In genomic region chr14:97350894-97351713, GRCh38 we compare ENCODE assay signal across 22 cellular contexts.
DNase-seq lines count a peak whose midpoint lies in the region; ATAC-seq, FAIRE-seq and TF ChIP-seq lines count a peak whose summit lies in the region.
"Had no signal": no experiment of that assay in that cellular context is flagged by ENCODE, and none has a peak within 500 bp of the region (broad histone marks: within the 10 kb centered on the region; RNA-seq: fewer than 3 reads in every experiment).

No MANE protein-coding gene starts in this region.

- TF ChIP-seq CTCF in osteocyte (IDR thresholded peaks at IDR 0.05) (no peak), omental fat pad (IDR thresholded peaks at IDR 0.05) (no peak)

- no peak for ATAC-seq in activated T-helper 17 cell treated with anti-CD3 and anti-CD28 coated beads, Interleukin-2, amount 50 U/mL, for 72 hours (replicated peaks)
- ATAC-seq in left colon (peak; percentile 64), GM21447 (IDR thresholded peaks at IDR 0.05; ENCODE audit: unreplicated experiment) (no peak), omental fat pad (ENCODE audit: low FRiP score) (no peak)
- ATAC-seq: A549, PC-3 had no signal

- no peaks in the 10 kb centered on the region for H3K9me3 Mint-ChIP-seq in activated T-helper 17 cell treated with anti-CD3 and anti-CD28 coated beads, Interleukin-2, amount 50 U/mL, for 72 hours
- peaks cover 36% of the 10 kb centered on the region for H3K9me3 Mint-ChIP-seq in osteocyte (ENCODE audit: unreplicated experiment)

- no peaks in the 10 kb centered on the region for H3K4me1 Mint-ChIP-seq in activated T-helper 17 cell treated with anti-CD3 and anti-CD28 coated beads, Interleukin-2, amount 50 U/mL, for 72 hours
- H3K4me1 Mint-ChIP-seq in osteocyte (ENCODE audit: unreplicated experiment), result no peaks in the 10 kb centered on the region
- H3K4me1 Mint-ChIP-seq: B cell, CD14-positive monocyte had no signal

- no peaks in the 10 kb centered on the region for H3K36me3 Mint-ChIP-seq in activated T-helper 17 cell treated with anti-CD3 and anti-CD28 coated beads, Interleukin-2, amount 50 U/mL, for 72 hours (ENCODE audit: low read depth)
- H3K36me3 Mint-ChIP-seq in osteocyte (ENCODE audit: unreplicated experiment), result no peaks in the 10 kb centered on the region
- H3K36me3 Mint-ChIP-seq: CD14-positive monocyte had no signal

- intact Hi-C loops in left colon (cut with DNase I, micrococcal nuclease), result no loop called here

- peak overlapping the region; percentile 47 for H3K27ac Mint-ChIP-seq in activated T-helper 17 cell treated with anti-CD3 and anti-CD28 coated beads, Interleukin-2, amount 50 U/mL, for 72 hours
- H3K27ac Mint-ChIP-seq in osteocyte (ENCODE audit: unreplicated experiment), result no peak overlapping the region
- H3K27ac Mint-ChIP-seq: B cell, CD14-positive monocyte had no signal

- H3K4me3 Mint-ChIP-seq in activated T-helper 17 cell treated with anti-CD3 and anti-CD28 coated beads, Interleukin-2, amount 50 U/mL, for 72 hours, result no peak overlapping the region
- no peak overlapping the region for H3K4me3 Mint-ChIP-seq in osteocyte (ENCODE audit: unreplicated experiment)
- H3K4me3 Mint-ChIP-seq: B cell had no signal

- H3K27me3 Mint-ChIP-seq in activated T-helper 17 cell treated with anti-CD3 and anti-CD28 coated beads, Interleukin-2, amount 50 U/mL, for 72 hours, result no peaks in the 10 kb centered on the region
- no peaks in the 10 kb centered on the region for H3K27me3 Mint-ChIP-seq in osteocyte (ENCODE audit: unreplicated experiment)
- H3K27me3 Mint-ChIP-seq: B cell had no signal

- DNase-seq in GM18507 (ENCODE audit: extremely low spot score, insufficient read length, low read depth) (no peak), left colon (no peak), osteocyte (ENCODE audit: extremely low spot score, unreplicated experiment) (peak; percentile 36), omental fat pad (ENCODE audit: low spot score) (no peak), amniotic stem cell (lab: John Stamatoyannopoulos, UW) (no peak)
- DNase-seq in stimulated activated CD4-positive, alpha-beta T cell treated with anti-CD3 and anti-CD28 coated beads, Interleukin-2, amount 100 ng/mL, for 24 hours, result no peak
- DNase-seq: GM23248, IMR-90, MV-4-11, NCI-H1694, NCI-H2081 treated with DMSO at 0.1 percent for 48 hours, NCI-H2171 treated with DMSO at 0.1 percent for 48 hours, NCI-H524 treated with DMSO at 0.1 percent for 48 hours, PC-3, Right ventricle myocardium superior had no signal

- peak; percentile 12 for FAIRE-seq in GM18507 (lab: Jason Lieb, UNC)
- FAIRE-seq: A549, G401.6, HTR-8/SVneo had no signal
